Comparison of ENCODE assay signal across 1 cellular context in genomic region chr4:151204925-151205524, GRCh38.
TF ChIP-seq lines count a peak whose summit lies in the region.

No MANE protein-coding gene starts in this region.

TF ChIP-seq in HepG2, 621 proteins besides CTCF, POLR2A, EP300 and RAD21 (continued from another document and continues in another):
- TF ChIP-seq E2F1 (CRISPR knock-in tag; IDR thresholded peaks at IDR 0.05) (no peak), SRSF1 (optimal IDR thresholded peaks at IDR 0.05; ENCODE audit: low read depth, low read length) (no peak), MYNN (CRISPR knock-in tag; IDR thresholded peaks at IDR 0.05; ENCODE audit: low read depth) (no peak), ZSCAN30 (CRISPR knock-in tag; IDR thresholded peaks at IDR 0.05) (no peak), TRAFD1 (CRISPR knock-in tag; IDR thresholded peaks at IDR 0.05; ENCODE audit: borderline replicate concordance) (no peak), ZFP36L1 (CRISPR knock-in tag; IDR thresholded peaks at IDR 0.05) (peak; percentile 53; the same call in 1 of the 2 replicates), SMAD1 (CRISPR knock-in tag; IDR thresholded peaks at IDR 0.05; ENCODE audit: borderline replicate concordance, low read depth) (no peak), PREB (CRISPR knock-in tag; IDR thresholded peaks at IDR 0.05) (no peak), HNF4G (IDR thresholded peaks at IDR 0.05; ENCODE audit: borderline replicate concordance, low read depth, low read length) (peak; percentile 84), HNF4G (CRISPR knock-in tag; IDR thresholded peaks at IDR 0.05; ENCODE audit: borderline replicate concordance, low read depth) (peak; percentile 88; the same call in 1 of the 2 replicates), GATAD2A (CRISPR knock-in tag; IDR thresholded peaks at IDR 0.05) (peak; percentile 92), ZNF564 (CRISPR knock-in tag; IDR thresholded peaks at IDR 0.05) (peak; percentile 15; the same call in 1 of the 2 replicates), ARID2 (CRISPR knock-in tag; IDR thresholded peaks at IDR 0.05; ENCODE audit: borderline replicate concordance) (no peak), ZNF276 (CRISPR knock-in tag; IDR thresholded peaks at IDR 0.05; ENCODE audit: low read depth) (0 out of 2 replicates have a peak, but pooled peaks have one; percentile 59), ATF5 (CRISPR knock-in tag; IDR thresholded peaks at IDR 0.05; ENCODE audit: low read depth) (no peak), MLX (CRISPR knock-in tag; IDR thresholded peaks at IDR 0.05) (no peak), ZNF569 (CRISPR knock-in tag; IDR thresholded peaks at IDR 0.05; ENCODE audit: borderline replicate concordance) (no peak), ZBTB21 (CRISPR knock-in tag; IDR thresholded peaks at IDR 0.05) (no peak), SNAPC5 (CRISPR knock-in tag; IDR thresholded peaks at IDR 0.05; ENCODE audit: borderline replicate concordance) (no peak), ZNF646 (CRISPR knock-in tag; IDR thresholded peaks at IDR 0.05) (peak; percentile 64; the same call in 1 of the 2 replicates), MAZ (IDR thresholded peaks at IDR 0.05; ENCODE audit: borderline replicate concordance, low read depth, low read length) (no peak), MAZ (CRISPR knock-in tag; IDR thresholded peaks at IDR 0.05; ENCODE audit: low read depth) (no peak), U2AF1 (optimal IDR thresholded peaks at IDR 0.05; ENCODE audit: low read depth, low read length) (no peak), E2F2 (CRISPR knock-in tag; IDR thresholded peaks at IDR 0.05; ENCODE audit: borderline replicate concordance) (no peak), SRY (CRISPR knock-in tag; IDR thresholded peaks at IDR 0.05) (no peak), ZNF740 (CRISPR knock-in tag; IDR thresholded peaks at IDR 0.05) (no peak), GATAD1 (CRISPR knock-in tag; IDR thresholded peaks at IDR 0.05) (peak; percentile 45; the same call in 1 of the 2 replicates), BHLHE40 (IDR thresholded peaks at IDR 0.05; ENCODE audit: low read length) (no peak), KAT8 (CRISPR knock-in tag; IDR thresholded peaks at IDR 0.05) (peak; percentile 71), ZNF784 (CRISPR knock-in tag; IDR thresholded peaks at IDR 0.05; ENCODE audit: borderline replicate concordance) (0 out of 2 replicates have a peak, but pooled peaks have one; percentile 28), GPBP1L1 (CRISPR knock-in tag; IDR thresholded peaks at IDR 0.05) (no peak), ZNF235 (CRISPR knock-in tag; IDR thresholded peaks at IDR 0.05; ENCODE audit: borderline replicate concordance) (no peak), PRDM15 (CRISPR knock-in tag; IDR thresholded peaks at IDR 0.05) (no peak)
